Comparison of ENCODE assay signal across 21 cellular contexts in genomic region chr13:110894086-110894485, GRCh38.
"Had no signal": no experiment of that assay in that cellular context is flagged by ENCODE, and none has a peak within 500 bp of the region (broad histone marks: within the 10 kb centered on the region; RNA-seq: fewer than 3 reads in every experiment).

No MANE protein-coding gene starts in this region.

- FAIRE-seq: keratinocyte had no signal

- H3K4me3 ChIP-seq: lung, right atrium auricular region, spleen, testis had no signal

- H3K4me3 Mint-ChIP-seq: activated CD4-positive, alpha-beta T cell treated with anti-CD3 and anti-CD28 coated beads, Interleukin-2, amount 10 ng/mL, durations not matched to agents 7 days and 5 days; activated naive CD8-positive, alpha-beta T cell; activated T-cell treated with anti-CD3 and anti-CD28 coated beads, Interleukin-2, amount 50 U/mL, for 4 hours; endodermal cell; naive thymus-derived CD4-positive, alpha-beta T cell had no signal

- H3K4me1 Mint-ChIP-seq: activated CD4-positive, alpha-beta T cell treated with anti-CD3 and anti-CD28 coated beads, Interleukin-2, amount 10 ng/mL, durations not matched to agents 7 days and 5 days had no signal

- H3K9me3 ChIP-seq: right atrium auricular region, spleen, testis had no signal

- H3K4me1 ChIP-seq: foreskin keratinocyte, right atrium auricular region, testis had no signal

- DNase-seq: activated CD4-positive, alpha-beta T cell treated with anti-CD3 and anti-CD28 coated beads, Interleukin-2, amount 10 ng/mL, durations not matched to agents 7 days and 5 days; activated CD4-positive, CD25-positive, alpha-beta regulatory T cell treated with anti-CD3 and anti-CD28 coated beads, Interleukin-2, amount 50 U/mL, for 72 hours; activated CD8-positive, alpha-beta memory T cell treated with anti-CD3 and anti-CD28 coated beads, Interleukin-2, amount 50 U/mL, for 48 hours; activated naive CD4-positive, alpha-beta T cell; activated T-cell treated with anti-CD3 and anti-CD28 coated beads, Interleukin-2, amount 50 U/mL, for 4 hours; amygdala; cortex of kidney; endodermal cell; foreskin keratinocyte; naive thymus-derived CD4-positive, alpha-beta T cell; spleen; stimulated activated CD4-positive, alpha-beta T cell treated with anti-CD3 and anti-CD28 coated beads, Interleukin-4, amount 100 ng/mL, for 1 hour; stimulated activated naive CD4-positive, alpha-beta T cell; testis; trophoblast cell had no signal

- H3K27me3 ChIP-seq: foreskin keratinocyte, right atrium auricular region, spleen, testis had no signal

- H3K27me3 Mint-ChIP-seq: activated CD4-positive, alpha-beta T cell treated with anti-CD3 and anti-CD28 coated beads, Interleukin-2, amount 10 ng/mL, durations not matched to agents 7 days and 5 days; activated naive CD8-positive, alpha-beta T cell; naive thymus-derived CD4-positive, alpha-beta T cell; progenitor cell of endocrine pancreas had no signal

- H3K27ac Mint-ChIP-seq: activated CD4-positive, alpha-beta T cell treated with anti-CD3 and anti-CD28 coated beads, Interleukin-2, amount 10 ng/mL, durations not matched to agents 7 days and 5 days; activated naive CD8-positive, alpha-beta T cell; activated T-helper 2 cell treated with anti-CD3 and anti-CD28 coated beads, Interferon-gamma antibody, Interleukin-2, Interleukin-4, amounts not matched to agents 10 μg/mL and 5 μg/mL and 100 μg/mL, durations not matched to agents 14 hours and 24 hours and 36 hours; endodermal cell; progenitor cell of endocrine pancreas had no signal

- H3K27ac ChIP-seq: foreskin keratinocyte, right atrium auricular region, testis had no signal

- ATAC-seq: activated T-cell treated with anti-CD3 and anti-CD28 coated beads, Interleukin-2, amount 50 U/mL, for 4 hours; foreskin keratinocyte; naive thymus-derived CD4-positive, alpha-beta T cell had no signal

- H3K9me3 Mint-ChIP-seq: activated CD4-positive, alpha-beta T cell treated with anti-CD3 and anti-CD28 coated beads, Interleukin-2, amount 10 ng/mL, durations not matched to agents 7 days and 5 days; activated T-cell treated with anti-CD3 and anti-CD28 coated beads, Interleukin-2, amount 50 U/mL, for 4 hours; activated T-helper 2 cell treated with anti-CD3 and anti-CD28 coated beads, Interferon-gamma antibody, Interleukin-2, Interleukin-4, amounts not matched to agents 10 μg/mL and 5 μg/mL and 100 μg/mL, durations not matched to agents 14 hours and 24 hours and 36 hours; endodermal cell; naive thymus-derived CD4-positive, alpha-beta T cell had no signal
